8 cellular contexts compared by ENCODE assay signal in the genomic region with DNA sequence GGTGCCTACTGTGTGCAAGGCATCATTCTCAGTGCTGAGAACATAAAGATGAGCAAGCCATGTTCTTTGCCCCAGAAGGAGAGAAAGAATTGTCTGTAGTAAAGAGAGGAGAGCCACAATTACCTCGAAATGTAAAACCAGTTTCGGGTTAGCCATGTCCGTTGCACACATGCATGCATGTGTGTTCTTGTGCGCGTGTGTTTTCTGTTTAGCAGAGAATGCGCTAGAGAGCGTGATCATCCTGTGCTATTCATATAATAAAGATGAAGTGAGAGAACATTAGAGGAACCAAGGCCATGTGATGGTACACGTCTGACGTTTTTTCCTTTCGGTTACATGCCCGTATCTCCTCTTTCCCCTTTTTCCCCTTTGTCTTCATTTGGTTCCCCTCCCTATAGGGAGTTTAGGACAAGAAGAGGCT.
DNase-seq lines count a peak whose midpoint lies in the region; ATAC-seq and TF ChIP-seq lines count a peak whose summit lies in the region.

No MANE protein-coding gene starts in this region.

- H3K4me1 Mint-ChIP-seq in WTC11, result peaks cover 9% of the 10 kb centered on the region; the same call in 1 of the 2 replicates
- peaks cover 82% of the 10 kb centered on the region for H3K4me1 Mint-ChIP-seq in stimulated activated effector memory CD8-positive, alpha-beta T cell treated with anti-CD3 and anti-CD28 coated beads, Interleukin-12 subunit alpha, Interleukin-12 subunit beta, amount 100 ng/mL, for 72 hours

- CTCF ChIA-PET in WTC11 (lab: Charles Lee), result no interaction called here

- intact Hi-C loops in left colon (cut with DNase I, micrococcal nuclease), result no loop called here

- H3K4me3 Mint-ChIP-seq in WTC11, result no peak overlapping the region
- H3K4me3 Mint-ChIP-seq in stimulated activated effector memory CD8-positive, alpha-beta T cell treated with anti-CD3 and anti-CD28 coated beads, Interleukin-12 subunit alpha, Interleukin-12 subunit beta, amount 100 ng/mL, for 72 hours, result no peak overlapping the region

- TF ChIP-seq CTCF in GM12873 (IDR thresholded peaks at IDR 0.05; ENCODE audit: insufficient read depth, low read depth, low read length, missing control alignments) (peak; percentile 24), WTC11 (IDR thresholded peaks at IDR 0.05) (no peak)

- no peaks in the 10 kb centered on the region for H3K27me3 Mint-ChIP-seq in WTC11 (ENCODE audit: low read depth)

- ATAC-seq in GM21515 (IDR thresholded peaks at IDR 0.05; ENCODE audit: unreplicated experiment) (peak; percentile 45), left colon (peak; percentile 35), WTC11 (no peak), SK-N-SH treated with all-trans-retinoic acid at 6 μM for 48 hours (no peak)
- no peak for ATAC-seq in stimulated activated effector memory CD8-positive, alpha-beta T cell treated with anti-CD3 and anti-CD28 coated beads, Interleukin-12 subunit alpha, Interleukin-12 subunit beta, amount 100 ng/mL, for 72 hours

- no peaks in the 10 kb centered on the region for H3K9me3 Mint-ChIP-seq in WTC11
- H3K9me3 Mint-ChIP-seq in stimulated activated effector memory CD8-positive, alpha-beta T cell treated with anti-CD3 and anti-CD28 coated beads, Interleukin-12 subunit alpha, Interleukin-12 subunit beta, amount 100 ng/mL, for 72 hours, result no peaks in the 10 kb centered on the region

- H3K27ac Mint-ChIP-seq in WTC11, result no peak overlapping the region
- H3K27ac Mint-ChIP-seq in stimulated activated effector memory CD8-positive, alpha-beta T cell treated with anti-CD3 and anti-CD28 coated beads, Interleukin-12 subunit alpha, Interleukin-12 subunit beta, amount 100 ng/mL, for 72 hours, result no peak overlapping the region

- H3K9me3 ChIP-seq in KOPT-K1 (ENCODE audit: insufficient read depth, low read length, poor library complexity, severe bottlenecking), result no peaks in the 10 kb centered on the region

- peaks cover 56% of the 10 kb centered on the region for H3K36me3 ChIP-seq in KOPT-K1 (ENCODE audit: insufficient read depth, low read length)

- peak overlapping the region; percentile 98 for H3K27ac ChIP-seq in KOPT-K1 (ENCODE audit: low read depth, low read length, poor library complexity, severe bottlenecking)

- no peaks in the 10 kb centered on the region for H3K36me3 Mint-ChIP-seq in WTC11
- H3K36me3 Mint-ChIP-seq in stimulated activated effector memory CD8-positive, alpha-beta T cell treated with anti-CD3 and anti-CD28 coated beads, Interleukin-12 subunit alpha, Interleukin-12 subunit beta, amount 100 ng/mL, for 72 hours, result no peaks in the 10 kb centered on the region

- DNase-seq in left colon (no peak), WTC11 (ENCODE audit: low spot score) (no peak), ureter (ENCODE audit: low spot score) (no peak)
- no peak for DNase-seq in stimulated activated effector memory CD8-positive, alpha-beta T cell treated with anti-CD3 and anti-CD28 coated beads, Interleukin-12 subunit alpha, Interleukin-12 subunit beta, amount 100 ng/mL, for 72 hours (ENCODE audit: low spot score in 2 of 2)

- POLR2A ChIA-PET in WTC11 (lab: Charles Lee), result no interaction called here

TF ChIP-seq in WTC11, 78 proteins besides CTCF, POLR2A, EP300 and RAD21:
- TF ChIP-seq, protein P1, sequence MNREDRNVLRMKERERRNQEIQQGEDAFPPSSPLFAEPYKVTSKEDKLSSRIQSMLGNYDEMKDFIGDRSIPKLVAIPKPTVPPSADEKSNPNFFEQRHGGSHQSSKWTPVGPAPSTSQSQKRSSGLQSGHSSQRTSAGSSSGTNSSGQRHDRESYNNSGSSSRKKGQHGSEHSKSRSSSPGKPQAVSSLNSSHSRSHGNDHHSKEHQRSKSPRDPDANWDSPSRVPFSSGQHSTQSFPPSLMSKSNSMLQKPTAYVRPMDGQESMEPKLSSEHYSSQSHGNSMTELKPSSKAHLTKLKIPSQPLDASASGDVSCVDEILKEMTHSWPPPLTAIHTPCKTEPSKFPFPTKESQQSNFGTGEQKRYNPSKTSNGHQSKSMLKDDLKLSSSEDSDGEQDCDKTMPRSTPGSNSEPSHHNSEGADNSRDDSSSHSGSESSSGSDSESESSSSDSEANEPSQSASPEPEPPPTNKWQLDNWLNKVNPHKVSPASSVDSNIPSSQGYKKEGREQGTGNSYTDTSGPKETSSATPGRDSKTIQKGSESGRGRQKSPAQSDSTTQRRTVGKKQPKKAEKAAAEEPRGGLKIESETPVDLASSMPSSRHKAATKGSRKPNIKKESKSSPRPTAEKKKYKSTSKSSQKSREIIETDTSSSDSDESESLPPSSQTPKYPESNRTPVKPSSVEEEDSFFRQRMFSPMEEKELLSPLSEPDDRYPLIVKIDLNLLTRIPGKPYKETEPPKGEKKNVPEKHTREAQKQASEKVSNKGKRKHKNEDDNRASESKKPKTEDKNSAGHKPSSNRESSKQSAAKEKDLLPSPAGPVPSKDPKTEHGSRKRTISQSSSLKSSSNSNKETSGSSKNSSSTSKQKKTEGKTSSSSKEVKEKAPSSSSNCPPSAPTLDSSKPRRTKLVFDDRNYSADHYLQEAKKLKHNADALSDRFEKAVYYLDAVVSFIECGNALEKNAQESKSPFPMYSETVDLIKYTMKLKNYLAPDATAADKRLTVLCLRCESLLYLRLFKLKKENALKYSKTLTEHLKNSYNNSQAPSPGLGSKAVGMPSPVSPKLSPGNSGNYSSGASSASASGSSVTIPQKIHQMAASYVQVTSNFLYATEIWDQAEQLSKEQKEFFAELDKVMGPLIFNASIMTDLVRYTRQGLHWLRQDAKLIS (CRISPR knock-in tag; IDR thresholded peaks at IDR 0.05; ENCODE audit: borderline replicate concordance), result no peak

TF ChIP-seq in SK-N-SH treated with all-trans-retinoic acid at 6 μM for 48 hours, 23 proteins besides CTCF, POLR2A, EP300 and RAD21:
- no peak for TF ChIP-seq ZNF70 (CRISPR knock-in tag; IDR thresholded peaks at IDR 0.05)

Comparison
In these comparisons a context has a peak if more than half of its experiments do, and no peak if none do; other contexts are left out.
1. ATAC-seq: peak in GM21515 (single experiment) and left colon (single experiment); none in WTC11 (single experiment), stimulated activated effector memory CD8-positive, alpha-beta T cell treated with anti-CD3 and anti-CD28 coated beads, Interleukin-12 subunit alpha, Interleukin-12 subunit beta, amount 100 ng/mL, for 72 hours (single experiment) and SK-N-SH treated with all-trans-retinoic acid at 6 μM for 48 hours (single experiment).